ENCODE assay signal across 10 cellular contexts in genomic region chr2:49940616-49941015, GRCh38.
DNase-seq lines count a peak whose midpoint lies in the region; ATAC-seq, FAIRE-seq and TF ChIP-seq lines count a peak whose summit lies in the region.
"Had no signal": no experiment of that assay in that cellular context is flagged by ENCODE, and none has a peak within 500 bp of the region (broad histone marks: within the 10 kb centered on the region; RNA-seq: fewer than 3 reads in every experiment).

No MANE protein-coding gene starts in this region.

- POLR2A ChIA-PET in A549 (lab: Yijun Ruan, JAX): no interaction called here

- CTCF ChIA-PET in A549 (lab: Yijun Ruan, JAX): no interaction called here

- peak overlapping the region; percentile 39; the same call in 2 of the 3 replicates for H3K4me2 ChIP-seq in A549

- no peak for ATAC-seq in A549
- ATAC-seq in GM18498 (IDR thresholded peaks at IDR 0.05; ENCODE audit: unreplicated experiment): peak; percentile 53
- peak; percentile 58 for ATAC-seq in foreskin keratinocyte
- no peak for ATAC-seq in HG02610 (IDR thresholded peaks at IDR 0.05; ENCODE audit: unreplicated experiment)
- ATAC-seq: heart right ventricle had no signal

- H3K27me3 ChIP-seq in foreskin keratinocyte: no peaks in the 10 kb centered on the region
- H3K27me3 ChIP-seq: heart right ventricle had no signal

- DNase-seq in A549 (ENCODE audit: low read depth in 1 of 2, low spot score in 1 of 2): no peak
- peak; percentile 64 for DNase-seq in OCI-M1 (lab: John Stamatoyannopoulos, UW)
- peak; percentile 1 to 30 for DNase-seq in foreskin keratinocyte
- no peak for DNase-seq in globus pallidus (ENCODE audit: low spot score)
- no peak for DNase-seq in stimulated activated CD4-positive, alpha-beta T cell treated with anti-CD3 and anti-CD28 coated beads, Interleukin-4, amount 100 ng/mL, for 24 hours
- no peak for DNase-seq in AG08396 (ENCODE audit: low spot score)
- DNase-seq: heart right ventricle, NCI-H226 had no signal

- TF ChIP-seq RAD21 in A549 (conservative IDR thresholded peaks at IDR 0.05 in 1 of 2, IDR thresholded peaks at IDR 0.05 in 1 of 2): no peak

- TF ChIP-seq POLR2A in A549 (IDR thresholded peaks at IDR 0.05; ENCODE audit: low read length): no peak

- TF ChIP-seq EP300 in A549 (IDR thresholded peaks at IDR 0.05): no peak

- H3K4me3 ChIP-seq in A549: peak overlapping the region; percentile 17; the same call in 2 of the 3 replicates

- 21% methylated on average over 3 of the region's 3 CpGs for WGBS in A549 (ENCODE audit: missing lambda C conversion rate)

- H3K9me3 ChIP-seq in A549: no peaks in the 10 kb centered on the region
- H3K9me3 ChIP-seq: heart right ventricle had no signal

- H3K27ac ChIP-seq in A549: no peak overlapping the region
- peak overlapping the region; percentile 69 for H3K27ac ChIP-seq in foreskin keratinocyte
- H3K27ac ChIP-seq: heart right ventricle had no signal

- no peak for FAIRE-seq in A549 (lab: Jason Lieb, UNC)

- TF ChIP-seq CTCF in A549 (IDR thresholded peaks at IDR 0.05) (no peak), foreskin keratinocyte (conservative IDR thresholded peaks at IDR 0.05) (no peak)

- no peaks in the 10 kb centered on the region for H3K4me1 ChIP-seq in A549
- no peaks in the 10 kb centered on the region for H3K4me1 ChIP-seq in foreskin keratinocyte

TF ChIP-seq in A549, 52 proteins besides CTCF, POLR2A, EP300 and RAD21:
- TF ChIP-seq HMGXB4 (CRISPR knock-in tag; IDR thresholded peaks at IDR 0.05; ENCODE audit: borderline replicate concordance) (no peak), EHF (CRISPR knock-in tag; IDR thresholded peaks at IDR 0.05) (no peak), ZSCAN20 (CRISPR knock-in tag; IDR thresholded peaks at IDR 0.05) (no peak), MYC (IDR thresholded peaks at IDR 0.05; ENCODE audit: borderline replicate concordance, low read length) (no peak), BCL3 (IDR thresholded peaks at IDR 0.05) (no peak), HOXB5 (CRISPR knock-in tag; IDR thresholded peaks at IDR 0.05) (no peak)

Comparison
In these comparisons a context has a peak if more than half of its experiments do, and no peak if none do; other contexts are left out.
1. ATAC-seq: peak in GM18498 (single experiment) and foreskin keratinocyte (single experiment); none in A549 (0 of 2) and HG02610 (single experiment).
2. DNase-seq: peak in OCI-M1 (single experiment) and foreskin keratinocyte (2 of 2); none in A549 (0 of 2), globus pallidus (single experiment), stimulated activated CD4-positive, alpha-beta T cell treated with anti-CD3 and anti-CD28 coated beads, Interleukin-4, amount 100 ng/mL, for 24 hours (single experiment) and AG08396 (single experiment).